ENCODE assay signal across 28 cellular contexts in the genomic region with DNA sequence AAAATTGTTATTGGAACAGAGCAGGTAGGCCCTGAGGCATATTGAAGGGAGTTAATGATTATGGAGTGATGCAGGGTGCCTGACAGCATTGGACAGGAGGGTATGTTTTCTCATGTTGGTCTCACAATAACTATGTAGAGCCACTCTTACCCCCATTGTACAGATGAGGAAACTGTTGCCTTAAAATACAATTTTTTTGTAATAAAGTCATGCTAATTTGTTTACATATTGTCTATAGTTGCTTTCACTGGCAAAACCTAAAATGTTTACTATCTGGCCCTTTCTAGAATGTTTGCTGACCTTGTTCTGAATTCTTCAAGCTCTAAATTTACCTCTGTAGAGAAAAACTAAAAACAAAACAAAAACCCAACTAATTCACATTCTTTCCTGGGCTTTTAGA. TPM values are rescaled to one million over a fixed set of nuclear protein-coding genes. Genes with fewer than 3 reads are reported as not detected.
"Had no signal": no experiment of that assay in that cellular context is flagged by ENCODE, and none has a peak within 500 bp of the region (broad histone marks: within the 10 kb centered on the region; RNA-seq: fewer than 3 reads in every experiment).

No MANE protein-coding gene starts in this region.

- H3K27ac ChIP-seq: ascending aorta, coronary artery, skin epidermis, transverse colon, VCaP had no signal

- H3K9me3 ChIP-seq: ascending aorta, gastrocnemius medialis, testis, transverse colon had no signal

- ATAC-seq: gastrocnemius medialis; sciatic nerve; stimulated activated naive CD8-positive, alpha-beta T cell treated with anti-CD3 and anti-CD28 coated beads, Interleukin-15, Interleukin-2, amounts not matched to agents 100 U/mL and 50 U/mL, for 24 hours had no signal

- H3K4me3 ChIP-seq: ascending aorta, coronary artery, dorsolateral prefrontal cortex, gastrocnemius medialis, skin epidermis, testis, transverse colon had no signal

- FAIRE-seq: keratinocyte, TTC549 had no signal

- H3K27me3 ChIP-seq: ascending aorta, dorsolateral prefrontal cortex, gastrocnemius medialis, testis, transverse colon had no signal

- DNase-seq: activated CD4-positive, alpha-beta T cell treated with anti-CD3 and anti-CD28 coated beads for 4 hours; activated CD4-positive, alpha-beta T cell treated with anti-CD3 and anti-CD28 coated beads, Interleukin-2, amount 50 U/mL, for 4 hours; activated effector memory CD4-positive, alpha-beta T cell treated with anti-CD3 and anti-CD28 coated beads, Interleukin-2, amount 50 U/mL, for 16 hours; activated naive CD4-positive, alpha-beta T cell treated with anti-CD3 and anti-CD28 coated beads for 36 hours; activated naive CD8-positive, alpha-beta T cell treated with anti-CD3 and anti-CD28 coated beads for 36 hours; dorsolateral prefrontal cortex; effector memory CD4-positive, alpha-beta T cell; gastrocnemius medialis; glutamatergic neuron; left cardiac atrium; mammary epithelial cell; posterior cingulate gyrus; stimulated activated CD4-positive, alpha-beta T cell treated with anti-CD3 and anti-CD28 coated beads, Interleukin-12 subunit alpha, Interleukin-12 subunit beta, amount 100 ng/mL, for 4 hours; stimulated activated CD4-positive, alpha-beta T cell treated with anti-CD3 and anti-CD28 coated beads, Interleukin-4, amount 100 ng/mL, for 1 hour; stimulated activated naive CD8-positive, alpha-beta T cell treated with anti-CD3 and anti-CD28 coated beads, Interleukin-15, Interleukin-2, amounts not matched to agents 100 U/mL and 50 U/mL, for 24 hours; T-helper 9 cell; transverse colon had no signal

RNA-seq across cellular contexts. Expression of a gene that starts 24.4 kb away (rescaled TPM):
- total RNA-seq: activated naive CD4-positive, alpha-beta T cell treated with anti-CD3 and anti-CD28 coated beads for 36 hours; activated naive CD8-positive, alpha-beta T cell treated with anti-CD3 and anti-CD28 coated beads for 36 hours; activated T-helper 1 cell treated with anti-CD3 and anti-CD28 coated beads, Interleukin-12 subunit alpha, Interleukin-12 subunit beta, Interleukin-2, Interleukin-4 antibody, amounts not matched to agents 30 ng/mL and 10 ng/mL and 1 ng/mL, durations not matched to agents 14 hours and 24 hours and 36 hours; ascending aorta; cardiac septum; epithelial cell of proximal tubule; mammary epithelial cell had no signal
